Comparison of ENCODE assay signal across 10 cellular contexts in genomic region chr2:207144191-207144795, GRCh38. TPM values are rescaled to one million over a fixed set of nuclear protein-coding genes. Genes with fewer than 3 reads are reported as not detected.
DNase-seq lines count a peak whose midpoint lies in the region; ATAC-seq, FAIRE-seq and TF ChIP-seq lines count a peak whose summit lies in the region.
"Had no signal": no experiment of that assay in that cellular context is flagged by ENCODE, and none has a peak within 500 bp of the region (broad histone marks: within the 10 kb centered on the region; RNA-seq: fewer than 3 reads in every experiment).

No MANE protein-coding gene starts in this region.

- peak overlapping the region; percentile 53; the same call in 1 of the 2 replicates for H3K4me3 ChIP-seq in GM08714 (ENCODE audit: low read length)
- no peak overlapping the region for H3K4me3 ChIP-seq in esophagus squamous epithelium
- H3K4me3 ChIP-seq in sigmoid colon = no peak overlapping the region

- FAIRE-seq in urothelium cell line (lab: Jason Lieb, UNC) = no peak

- no peaks in the 10 kb centered on the region for H3K9me3 Mint-ChIP-seq in T-cell

- no peak for TF ChIP-seq EP300 in sigmoid colon (IDR thresholded peaks at IDR 0.05)

- H3K4me3 Mint-ChIP-seq in T-cell = peak overlapping the region; percentile 68 to 69 (median 68)

- no peaks in the 10 kb centered on the region for H3K9me3 ChIP-seq in esophagus squamous epithelium
- no peaks in the 10 kb centered on the region for H3K9me3 ChIP-seq in sigmoid colon

- no peak for ATAC-seq in T-cell (replicated peaks in 1 of 4)
- ATAC-seq in HG02885 (IDR thresholded peaks at IDR 0.05; ENCODE audit: poor library complexity, unreplicated experiment) = no peak
- ATAC-seq in HG02973 (IDR thresholded peaks at IDR 0.05; ENCODE audit: unreplicated experiment) = no peak
- no peak for ATAC-seq in HG03196 (IDR thresholded peaks at IDR 0.05; ENCODE audit: unreplicated experiment)

- H3K27me3 Mint-ChIP-seq in T-cell = no peaks in the 10 kb centered on the region

- H3K27me3 ChIP-seq in esophagus squamous epithelium (no peaks in the 10 kb centered on the region), sigmoid colon (no peaks in the 10 kb centered on the region)

- intact Hi-C loops in esophagus squamous epithelium (cut with DNase I) (no loop called here), sigmoid colon (cut with DNase I) (loop anchor here (5.0 to 10.0 kb wide), 2 partner anchors 52 to 1121 kb away; partner anchors contain the start of gene PIKFYVE)

- H3K27ac Mint-ChIP-seq in T-cell = peak overlapping the region; percentile 92 to 97

- POLR2A ChIA-PET in T-cell (lab: Charles Lee) = interaction anchor here (0.6 to 5.0 kb wide), 13 partner anchors 8 to 389 kb away, joined by 3 to 49 read pairs (median 4); partner anchors contain the start of gene KLF7 (in 2 of the 2)

- H3K27ac ChIP-seq in esophagus squamous epithelium = peak overlapping the region; percentile 64 to 91 (median 86)
- H3K27ac ChIP-seq in sigmoid colon = peak overlapping the region; percentile 78 to 100 (median 82)
- H3K27ac ChIP-seq: VCaP had no signal

- H3K36me3 Mint-ChIP-seq in T-cell = peaks cover 28% of the 10 kb centered on the region

- TF ChIP-seq POLR2A in esophagus squamous epithelium (IDR thresholded peaks at IDR 0.05) (no peak), sigmoid colon (IDR thresholded peaks at IDR 0.05) (no peak)

- H3K4me1 ChIP-seq in esophagus squamous epithelium (peaks cover 0 to 74% (median 40%) of the 10 kb centered on the region in 3 donors), sigmoid colon (peaks cover 0 to 99% (median 90%) of the 10 kb centered on the region in 4 donors)

- 81 to 94% methylated on average over 3 of the region's 3 CpGs for WGBS in esophagus squamous epithelium, 2 donors
- 90 to 94% methylated on average over 3 of the region's 3 CpGs for WGBS in sigmoid colon, 2 donors

- CTCF ChIA-PET in T-cell (lab: Charles Lee) = interaction anchor here (0.6 to 1.8 kb wide), 7 partner anchors 19 to 1359 kb away, joined by 3 to 6 read pairs (median 4); no protein-coding TSS in a partner anchor

- peaks cover 79 to 85% (median 84%) of the 10 kb centered on the region in 3 donors for H3K4me1 Mint-ChIP-seq in T-cell

- H3K36me3 ChIP-seq in esophagus squamous epithelium (peaks cover 0 to 12% (median 0%) of the 10 kb centered on the region in 3 donors), sigmoid colon (no peaks in the 10 kb centered on the region)

- DNase-seq in T-cell = no peak
- DNase-seq in esophagus squamous epithelium (lab: John Stamatoyannopoulos, UW) = no peak
- no peak for DNase-seq in sigmoid colon
- DNase-seq in urothelium cell line (ENCODE audit: low spot score) = no peak
- DNase-seq: NCI-H2107 had no signal

- TF ChIP-seq CTCF in esophagus squamous epithelium (IDR thresholded peaks at IDR 0.05) (no peak), sigmoid colon (IDR thresholded peaks at IDR 0.05) (no peak)

RNA-seq across cellular contexts. Expression of gene KLF7, which starts 21.5 kb away (rescaled TPM):
- total RNA-seq in T-cell (10 to 100 TPM; 56.8 to 90.6 (median 65.7) TPM), esophagus squamous epithelium (10 to 100 TPM in 3 of 4 donors, 1 to 10 TPM in 1; 6.5 to 24.8 (median 15.2) TPM), sigmoid colon (10 to 100 TPM; 21.2 to 52.1 (median 25.1) TPM)
- polyA plus RNA-seq in sigmoid colon = 1 to 10 TPM in 1 of 3 donors, under 1 TPM in 2; 0.60 to 7.8 (median 0.69) TPM
